ENCODE assay signal across 29 cellular contexts in genomic region chr5:1681955-1682354, GRCh38.
A peak's percentile ranks its signal among the peaks of the same experiment; 100 is the strongest.
DNase-seq lines count a peak whose midpoint lies in the region; ATAC-seq and TF ChIP-seq lines count a peak whose summit lies in the region.
"Had no signal": no experiment of that assay in that cellular context is flagged by ENCODE, and none has a peak within 500 bp of the region (broad histone marks: within the 10 kb centered on the region; RNA-seq: fewer than 3 reads in every experiment).

No MANE protein-coding gene starts in this region.

- H3K4me3 ChIP-seq in RWPE2 (ENCODE audit: severe bottlenecking) (no peak overlapping the region), endodermal cell (ENCODE audit: low read length) (no peak overlapping the region)
- H3K4me3 ChIP-seq: SK-N-MC had no signal

- H3K36me3 Mint-ChIP-seq in HFFc6 (ENCODE audit: low read depth) (no peaks in the 10 kb centered on the region), endodermal cell (ENCODE audit: low read depth) (no peaks in the 10 kb centered on the region)
- no peaks in the 10 kb centered on the region for H3K36me3 Mint-ChIP-seq in activated T-helper 17 cell treated with anti-CD3 and anti-CD28 coated beads, Interleukin-2, amount 50 U/mL, for 72 hours (ENCODE audit: low read depth)

- H3K27me3 ChIP-seq in RWPE2 (ENCODE audit: insufficient read depth, poor library complexity, severe bottlenecking) (peaks cover 35% of the 10 kb centered on the region), endodermal cell (ENCODE audit: control insufficient read depth, insufficient read depth, low read length, poor library complexity, severe bottlenecking) (no peaks in the 10 kb centered on the region)
- H3K27me3 ChIP-seq: BE2C had no signal

- H3K9ac ChIP-seq in endodermal cell (ENCODE audit: extremely low read depth, low read length, poor library complexity, severe bottlenecking): no peak overlapping the region

- no peak overlapping the region for H3K27ac Mint-ChIP-seq in HFFc6
- no peak overlapping the region for H3K27ac Mint-ChIP-seq in endodermal cell
- H3K27ac Mint-ChIP-seq in activated T-helper 17 cell treated with anti-CD3 and anti-CD28 coated beads, Interleukin-2, amount 50 U/mL, for 72 hours: no peak overlapping the region
- H3K27ac Mint-ChIP-seq: IgD-negative memory B cell; T-helper 1 cell treated with Interleukin-12 subunit alpha and Interleukin-12 subunit beta and Interleukin-4 antibody, amounts not matched to agents 30 μg/mL and 1 μg/mL, for 36 hours had no signal

- H3K9me3 Mint-ChIP-seq in HFFc6: peaks cover 11% of the 10 kb centered on the region
- H3K9me3 Mint-ChIP-seq in endodermal cell: peaks cover 12% of the 10 kb centered on the region
- H3K9me3 Mint-ChIP-seq in activated T-helper 17 cell treated with anti-CD3 and anti-CD28 coated beads, Interleukin-2, amount 50 U/mL, for 72 hours: peaks cover 7% of the 10 kb centered on the region

- H3K4me1 Mint-ChIP-seq in HFFc6 (ENCODE audit: low read depth): no peaks in the 10 kb centered on the region
- no peaks in the 10 kb centered on the region for H3K4me1 Mint-ChIP-seq in endodermal cell
- H3K4me1 Mint-ChIP-seq in activated T-helper 17 cell treated with anti-CD3 and anti-CD28 coated beads, Interleukin-2, amount 50 U/mL, for 72 hours: no peaks in the 10 kb centered on the region
- H3K4me1 Mint-ChIP-seq: IgD-negative memory B cell had no signal

- no peak overlapping the region for H3K27ac ChIP-seq in 22Rv1
- no peak overlapping the region for H3K27ac ChIP-seq in RWPE2 (ENCODE audit: poor library complexity, severe bottlenecking)
- no peak overlapping the region for H3K27ac ChIP-seq in endodermal cell (ENCODE audit: low read depth, low read length)
- H3K27ac ChIP-seq: RWPE1, SK-N-MC had no signal

- DNase-seq in HFFc6 (no peak), RWPE2 (ENCODE audit: low spot score) (no peak), endodermal cell (no peak), KBM-7 (no peak), pons (ENCODE audit: low spot score) (no peak)
- DNase-seq: 8988T, ACHN, BE2C, Calu3, DMS79 treated with DMSO at 0.1 percent for 48 hours, GF-D8, HCEC 1CT, Karpas-422, NCI-H1105, NCI-H146, NCI-H2029, NCI-H446, NCI-H524 treated with DMSO at 0.1 percent for 48 hours, NCI-H82, SHP77 treated with DMSO at 0.1 percent for 48 hours, SW 1271 had no signal

- ATAC-seq in RWPE2 (ENCODE audit: low read depth): no peak
- ATAC-seq in activated T-helper 17 cell treated with anti-CD3 and anti-CD28 coated beads, Interleukin-2, amount 50 U/mL, for 72 hours (replicated peaks): no peak
- ATAC-seq in HG03460 (IDR thresholded peaks at IDR 0.05; ENCODE audit: unreplicated experiment): no peak
- ATAC-seq: Panc1 had no signal

- 0 out of 2 replicates have a peak, but pooled peaks have one; percentile 16 for TF ChIP-seq CTCF in 22Rv1 (IDR thresholded peaks at IDR 0.05)
- peak; percentile 29; the same call in 1 of the 2 replicates for TF ChIP-seq CTCF in HFFc6 (IDR thresholded peaks at IDR 0.05)
- TF ChIP-seq CTCF in RWPE2 (IDR thresholded peaks at IDR 0.05; ENCODE audit: poor library complexity, severe bottlenecking): peak; percentile 6
- TF ChIP-seq CTCF in endodermal cell (conservative IDR thresholded peaks at IDR 0.05): peak; percentile 35

- H3K4me3 Mint-ChIP-seq in HFFc6: no peak overlapping the region
- H3K4me3 Mint-ChIP-seq in endodermal cell: no peak overlapping the region
- H3K4me3 Mint-ChIP-seq in activated T-helper 17 cell treated with anti-CD3 and anti-CD28 coated beads, Interleukin-2, amount 50 U/mL, for 72 hours: no peak overlapping the region
- H3K4me3 Mint-ChIP-seq: IgD-negative memory B cell; T-helper 1 cell treated with Interleukin-12 subunit alpha and Interleukin-12 subunit beta and Interleukin-4 antibody, amounts not matched to agents 30 μg/mL and 1 μg/mL, for 36 hours had no signal

- no peaks in the 10 kb centered on the region for H3K36me3 ChIP-seq in RWPE2 (ENCODE audit: low read depth)
- no peaks in the 10 kb centered on the region for H3K36me3 ChIP-seq in endodermal cell (ENCODE audit: control insufficient read depth, insufficient read depth, low read length)
- H3K36me3 ChIP-seq: BE2C had no signal

- WGBS in endodermal cell (ENCODE audit: insufficient coverage in 1 of 2, insufficient read length in 1 of 2), 2 experiments: 75 to 94% methylated on average over 3 to 7 of the region's 7 CpGs

- H3K9me3 ChIP-seq in RWPE2 (ENCODE audit: severe bottlenecking) (no peaks in the 10 kb centered on the region), endodermal cell (ENCODE audit: control insufficient read depth, low read length) (no peaks in the 10 kb centered on the region)
- H3K9me3 ChIP-seq: BE2C had no signal

- H3K4me1 ChIP-seq in RWPE2 (ENCODE audit: insufficient read depth, poor library complexity, severe bottlenecking) (no peaks in the 10 kb centered on the region), endodermal cell (ENCODE audit: control insufficient read depth, insufficient read depth, low read length) (no peaks in the 10 kb centered on the region)
- H3K4me1 ChIP-seq: BE2C had no signal

- H3K27me3 Mint-ChIP-seq in HFFc6 (ENCODE audit: insufficient read depth) (peaks cover 14% of the 10 kb centered on the region), endodermal cell (ENCODE audit: insufficient read depth) (peaks cover 7% of the 10 kb centered on the region)
- peaks cover 43% of the 10 kb centered on the region for H3K27me3 Mint-ChIP-seq in activated T-helper 17 cell treated with anti-CD3 and anti-CD28 coated beads, Interleukin-2, amount 50 U/mL, for 72 hours

- in situ Hi-C loops in KBM-7 (cut with MboI; ENCODE audit: low pct_unique_long_range_greater_than_20kb, low sequenced_read_pairs): no loop called here
